8 cellular contexts compared by ENCODE assay signal in the genomic region with DNA sequence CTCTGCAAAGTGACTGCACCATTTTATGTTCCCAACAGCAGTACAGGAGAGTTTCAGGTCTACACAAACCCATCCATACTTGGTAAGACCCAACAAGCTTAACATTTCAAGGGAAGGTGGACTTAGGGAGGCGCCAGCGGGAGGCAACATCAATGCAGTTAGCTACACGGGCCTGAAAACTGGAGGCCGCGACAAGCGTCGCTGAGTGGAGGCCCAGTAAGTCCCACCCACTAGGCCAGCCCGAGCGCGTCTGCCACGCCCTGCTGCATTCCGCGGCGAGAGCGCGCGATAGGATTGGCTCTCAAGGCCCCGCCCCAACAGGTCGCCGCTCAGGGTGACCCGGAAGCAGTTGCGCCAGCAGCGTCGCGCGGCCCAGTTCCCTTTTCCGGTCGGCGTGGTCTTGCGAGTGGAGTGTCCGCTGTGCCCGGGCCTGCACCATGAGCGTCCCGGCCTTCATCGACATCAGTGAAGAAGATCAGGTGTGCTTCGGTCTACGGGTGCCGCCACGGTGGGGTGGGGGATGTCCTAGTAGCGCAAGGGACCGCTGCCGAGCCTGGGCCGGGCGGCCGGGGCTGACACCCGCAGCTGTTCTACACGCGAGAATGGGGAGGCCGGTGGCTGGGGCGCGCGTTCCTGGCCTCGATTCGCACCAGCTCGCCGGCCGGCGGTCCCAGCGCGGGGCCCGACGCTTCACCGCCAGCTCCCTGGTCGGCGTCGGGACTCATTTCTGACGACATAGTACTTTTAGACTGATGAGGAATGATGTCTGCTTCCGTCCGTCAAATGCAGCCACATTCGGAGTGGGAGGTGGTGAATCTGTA. TPM values are rescaled to one million over a fixed set of nuclear protein-coding genes. Genes with fewer than 3 reads are reported as not detected.
DNase-seq lines count a peak whose midpoint lies in the region; ATAC-seq and TF ChIP-seq lines count a peak whose summit lies in the region.

EIF3M (plus strand) TSS at position 381 of the 821 bp plus-strand sequence; CDS start at position 438, 57 bp downstream.

- H3F3A ChIP-seq in SK-N-SH (replicated peaks; ENCODE audit: insufficient read depth) = no peaks in the 10 kb centered on the region

- H3K79me2 ChIP-seq in SK-N-SH (ENCODE audit: insufficient read depth) = peaks cover 50% of the 10 kb centered on the region

- H2AFZ ChIP-seq in SK-N-SH (ENCODE audit: low read depth) = peak within 1 kb of the TSS; percentile 100

- H3K9ac ChIP-seq in SK-N-SH = peak within 1 kb of the TSS; percentile 90

- DNase-seq in GM04504 (ENCODE audit: low read depth) = peak; percentile 86
- peak; percentile 82 for DNase-seq in NCI-H1048 (lab: John Stamatoyannopoulos, UW)
- DNase-seq in SK-N-SH = peak; percentile 95
- DNase-seq in activated naive CD4-positive, alpha-beta T cell treated with anti-CD3 and anti-CD28 coated beads, Interleukin-2, amount 50 U/mL, for 16 hours = peak; percentile 97
- peak; percentile 91 for DNase-seq in globus pallidus (ENCODE audit: low spot score)
- peak; percentile 97 for DNase-seq in occipital lobe (lab: John Stamatoyannopoulos, UW)

- peaks cover 42% of the 10 kb centered on the region for H4K20me1 ChIP-seq in SK-N-SH (ENCODE audit: insufficient read depth)

- H3K27ac ChIP-seq in SK-N-SH (ENCODE audit: low read depth in 2 of 2, low read length in 1 of 2) (peak within 1 kb of the TSS; percentile 81 to 89), temporal lobe (ENCODE audit: low read depth, low read length) (peak within 1 kb of the TSS; percentile 64)

- H3K4me1 ChIP-seq in SK-N-SH (ENCODE audit: control insufficient read depth in 1 of 2, insufficient read depth in 2 of 2, low read depth in 1 of 2, low read length in 1 of 2) = peaks cover 14 to 29% of the 10 kb centered on the region in 2 experiments; a peak in 3 of 4 replicates

- H3K9me2 ChIP-seq in SK-N-SH = no peaks in the 10 kb centered on the region

- no peaks in the 10 kb centered on the region; the same call in 1 of the 2 replicates for H3K27me3 ChIP-seq in SK-N-SH (ENCODE audit: insufficient read depth)

- peak; percentile 97 for ATAC-seq in HG02571 (IDR thresholded peaks at IDR 0.05; ENCODE audit: unreplicated experiment)

- WGBS in SK-N-SH (ENCODE audit: low lambda C conversion rate) = 0% methylated on average over 13 of the region's 70 CpGs

- peak within 1 kb of the TSS; percentile 83 to 95 for H3K4me3 ChIP-seq in SK-N-SH (ENCODE audit: low read depth in 2 of 2, low read length in 1 of 2)

- peak within 1 kb of the TSS; percentile 78 for H3K4me2 ChIP-seq in SK-N-SH

- TF ChIP-seq RAD21 in SK-N-SH (IDR thresholded peaks at IDR 0.05; ENCODE audit: low read length) = no peak

- CTCF ChIA-PET in SK-N-SH (lab: Yijun Ruan, JAX) = interaction anchor here (1.0 to 1.2 kb wide), 2 partner anchors 15 to 310 kb away, joined by 3 to 4 read pairs; partner anchors contain the start of gene QSER1

- TF ChIP-seq EP300 in SK-N-SH (IDR thresholded peaks at IDR 0.05; ENCODE audit: borderline replicate concordance in 1 of 2, low read depth in 1 of 2, low read length in 1 of 2) = no peak

- POLR2A ChIA-PET in SK-N-SH (lab: Yijun Ruan, JAX) = interaction anchor here (1.1 kb wide), 1 partner anchor 142 kb away, joined by 4 read pairs; no protein-coding TSS in a partner anchor

- TF ChIP-seq CTCF in SK-N-SH (IDR thresholded peaks at IDR 0.05) = no peak

- peaks cover 8 to 16% of the 10 kb centered on the region in 2 experiments for H3K36me3 ChIP-seq in SK-N-SH (replicated peaks in 1 of 2; ENCODE audit: control insufficient read depth in 1 of 2, insufficient read depth in 2 of 2, low read length in 1 of 2)

- no peaks in the 10 kb centered on the region for H3K9me3 ChIP-seq in SK-N-SH

TF ChIP-seq in SK-N-SH, 30 proteins besides CTCF, POLR2A, EP300 and RAD21 (continues in another document):
- TF ChIP-seq FOXM1 (IDR thresholded peaks at IDR 0.05; ENCODE audit: low read depth) (no peak), USF1 (IDR thresholded peaks at IDR 0.05; ENCODE audit: borderline replicate concordance, low read depth) (no peak), TCF12 (IDR thresholded peaks at IDR 0.05) (peak; percentile 20; the same call in 1 of the 2 replicates), NRF1 (IDR thresholded peaks at IDR 0.05; ENCODE audit: low read depth, low read length) (no peak), YY1 (IDR thresholded peaks at IDR 0.05; ENCODE audit: low read depth) (peak; percentile 5; the same call in 1 of the 2 replicates), FOXJ3 (CRISPR knock-in tag; IDR thresholded peaks at IDR 0.05) (no peak), RXRA (IDR thresholded peaks at IDR 0.05; ENCODE audit: borderline replicate concordance, low read depth) (no peak), PBX3 (IDR thresholded peaks at IDR 0.05) (peak; percentile 31; the same call in 1 of the 2 replicates), SIN3A (IDR thresholded peaks at IDR 0.05; ENCODE audit: borderline replicate concordance, low read depth, low read length) (no peak), MAX (IDR thresholded peaks at IDR 0.05; ENCODE audit: low read depth) (peak; percentile 98), SMC3 (IDR thresholded peaks at IDR 0.05; ENCODE audit: low read depth, low read length) (no peak), JUND (IDR thresholded peaks at IDR 0.05) (no peak), MXI1 (IDR thresholded peaks at IDR 0.05; ENCODE audit: low read depth, low read length) (peak; percentile 98), IRF3 (IDR thresholded peaks at IDR 0.05; ENCODE audit: low read depth, low read length) (no peak), NFIC (IDR thresholded peaks at IDR 0.05; ENCODE audit: borderline replicate concordance) (no peak), RCOR1 (IDR thresholded peaks at IDR 0.05; ENCODE audit: low read length) (peak; percentile 60), CHD2 (IDR thresholded peaks at IDR 0.05; ENCODE audit: low read length, partially characterized antibody) (peak; percentile 88), GATA2 (CRISPR knock-in tag; IDR thresholded peaks at IDR 0.05) (no peak), ELF1 (IDR thresholded peaks at IDR 0.05) (peak; percentile 91), TAF1 (IDR thresholded peaks at IDR 0.05; ENCODE audit: borderline replicate concordance, low read depth, low read length) (peak; percentile 86), POLR2AphosphoS5 (IDR thresholded peaks at IDR 0.05; ENCODE audit: low read depth, low read length) (peak; percentile 86)
- TF ChIP-seq, protein P1, sequence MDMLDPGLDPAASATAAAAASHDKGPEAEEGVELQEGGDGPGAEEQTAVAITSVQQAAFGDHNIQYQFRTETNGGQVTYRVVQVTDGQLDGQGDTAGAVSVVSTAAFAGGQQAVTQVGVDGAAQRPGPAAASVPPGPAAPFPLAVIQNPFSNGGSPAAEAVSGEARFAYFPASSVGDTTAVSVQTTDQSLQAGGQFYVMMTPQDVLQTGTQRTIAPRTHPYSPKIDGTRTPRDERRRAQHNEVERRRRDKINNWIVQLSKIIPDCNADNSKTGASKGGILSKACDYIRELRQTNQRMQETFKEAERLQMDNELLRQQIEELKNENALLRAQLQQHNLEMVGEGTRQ (IDR thresholded peaks at IDR 0.05; ENCODE audit: borderline replicate concordance, low read depth, low read length) = no peak

RNA-seq across cellular contexts. Expression of gene EIF3M, which starts in this region (rescaled TPM):
- polyA plus RNA-seq in SK-N-SH (2012; rRNA removed) = 359 and 384 TPM in 2 replicates
- polyA plus RNA-seq in SK-N-SH (2012; cell fraction: cytosol; rRNA removed) = 526 and 724 TPM in 2 replicates
- 162 and 278 TPM in 2 replicates for polyA plus RNA-seq in SK-N-SH (2012; cell fraction: nucleus; rRNA removed)
- 136 TPM for total RNA-seq in occipital lobe
- total RNA-seq in temporal lobe = 89.5 TPM

Comparison
In these comparisons a context has a peak if more than half of its experiments do, and no peak if none do; other contexts are left out.
1. Peak in every context shown above with its lines: DNase-seq, ATAC-seq, H3K4me3 ChIP-seq and H3K27ac ChIP-seq.